Comparison of ENCODE assay signal across 18 cellular contexts in the genomic region with DNA sequence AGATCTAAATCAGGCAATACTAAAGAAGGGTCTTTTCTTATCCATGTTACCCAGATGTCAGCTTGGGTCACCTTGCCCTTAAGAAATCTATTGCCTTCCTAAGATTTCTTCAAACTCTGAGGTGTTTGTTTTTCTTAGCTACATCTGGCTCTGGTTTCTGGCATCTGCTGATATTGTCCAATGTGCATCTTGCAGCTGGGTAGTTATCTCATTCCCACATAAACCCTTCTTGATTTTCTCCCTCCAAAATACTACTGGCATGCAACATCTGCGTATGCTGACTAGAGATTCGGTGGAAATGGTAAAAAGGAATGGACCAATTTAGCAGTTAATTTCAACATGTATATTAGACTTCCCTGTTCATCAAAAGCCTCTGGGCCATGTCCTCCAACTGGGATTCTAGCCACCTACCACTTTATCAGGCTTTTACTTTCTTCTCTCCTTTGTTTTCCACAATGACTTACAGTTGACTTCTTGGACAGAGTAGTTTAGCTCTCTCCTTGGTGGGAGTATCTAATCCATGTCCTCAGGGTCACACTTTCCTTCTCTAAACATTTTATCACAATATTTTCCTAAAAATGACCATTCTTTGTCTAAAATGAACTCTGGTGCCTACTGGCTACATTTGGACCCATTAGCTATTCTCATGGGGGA.
"Had no signal": no experiment of that assay in that cellular context is flagged by ENCODE, and none has a peak within 500 bp of the region (broad histone marks: within the 10 kb centered on the region; RNA-seq: fewer than 3 reads in every experiment).

No MANE protein-coding gene starts in this region.

- H3K4me1 Mint-ChIP-seq: naive B cell; stimulated activated naive B cell treated with anti-CD40 and anti-IgM and Interleukin-4, amounts not matched to agents 10 μg/mL and 1 μg/mL and 100 μg/mL, for 72 hours; stimulated activated naive CD8-positive, alpha-beta T cell treated with anti-CD3 and anti-CD28 coated beads, Interleukin-15, amount 100 ng/mL, for 72 hours had no signal

- H2AFZ ChIP-seq: parathyroid adenoma had no signal

- H3K27me3 ChIP-seq: esophagus squamous epithelium, gastrocnemius medialis, sigmoid colon, testis, tibial nerve, upper lobe of right lung had no signal

- H3K4me1 ChIP-seq: esophagus squamous epithelium, gastrocnemius medialis, parathyroid adenoma, prostate gland, sigmoid colon, upper lobe of right lung had no signal

- H3K79me2 ChIP-seq: parathyroid adenoma had no signal

- DNase-seq: effector memory CD4-positive, alpha-beta T cell; esophagus squamous epithelium; gastrocnemius medialis; islet precursor cell; mesendoderm; naive B cell; nephron progenitor cell; sigmoid colon; stimulated activated CD4-positive, alpha-beta T cell treated with anti-CD3 and anti-CD28 coated beads, Interleukin-2, amount 100 ng/mL, for 24 hours; stimulated activated CD4-positive, alpha-beta T cell treated with anti-CD3 and anti-CD28 coated beads, Interleukin-4, amount 100 ng/mL, for 4 hours; stimulated activated naive B cell treated with anti-CD40 and anti-IgM and Interleukin-4, amounts not matched to agents 10 μg/mL and 1 μg/mL and 100 μg/mL, for 72 hours; stimulated activated naive CD8-positive, alpha-beta T cell treated with anti-CD3 and anti-CD28 coated beads, Interleukin-15, amount 100 ng/mL, for 72 hours; testis; upper lobe of right lung had no signal

- H3K27me3 Mint-ChIP-seq: naive B cell; stimulated activated naive B cell treated with anti-CD40 and anti-IgM and Interleukin-4, amounts not matched to agents 10 μg/mL and 1 μg/mL and 100 μg/mL, for 72 hours; stimulated activated naive CD8-positive, alpha-beta T cell treated with anti-CD3 and anti-CD28 coated beads, Interleukin-15, amount 100 ng/mL, for 72 hours had no signal

- H3K9ac ChIP-seq: parathyroid adenoma had no signal

- H3K9me3 Mint-ChIP-seq: nephron progenitor cell; stimulated activated naive B cell treated with anti-CD40 and anti-IgM and Interleukin-4, amounts not matched to agents 10 μg/mL and 1 μg/mL and 100 μg/mL, for 72 hours; stimulated activated naive CD8-positive, alpha-beta T cell treated with anti-CD3 and anti-CD28 coated beads, Interleukin-15, amount 100 ng/mL, for 72 hours had no signal

- H3K4me3 ChIP-seq: esophagus squamous epithelium, gastrocnemius medialis, prostate gland, sigmoid colon, skin epidermis, testis, tibial nerve, upper lobe of right lung had no signal

- H3K36me3 ChIP-seq: esophagus squamous epithelium, gastrocnemius medialis, prostate gland, sigmoid colon, tibial nerve, upper lobe of right lung had no signal

- H3K27ac ChIP-seq: esophagus squamous epithelium, gastrocnemius medialis, parathyroid adenoma, prostate gland, sigmoid colon, skin epidermis, testis, upper lobe of right lung had no signal

- H3K4me3 Mint-ChIP-seq: naive B cell; nephron progenitor cell; stimulated activated naive B cell treated with anti-CD40 and anti-IgM and Interleukin-4, amounts not matched to agents 10 μg/mL and 1 μg/mL and 100 μg/mL, for 72 hours; stimulated activated naive CD8-positive, alpha-beta T cell treated with anti-CD3 and anti-CD28 coated beads, Interleukin-15, amount 100 ng/mL, for 72 hours had no signal

- H3K9me3 ChIP-seq: esophagus squamous epithelium, gastrocnemius medialis, prostate gland, sigmoid colon, testis, tibial nerve, upper lobe of right lung had no signal

- ATAC-seq: stimulated activated naive B cell treated with anti-CD40 and anti-IgM and Interleukin-4, amounts not matched to agents 10 μg/mL and 1 μg/mL and 100 μg/mL, for 72 hours; stimulated activated naive CD8-positive, alpha-beta T cell treated with anti-CD3 and anti-CD28 coated beads, Interleukin-15, amount 100 ng/mL, for 72 hours; upper lobe of right lung had no signal

- H3K27ac Mint-ChIP-seq: nephron progenitor cell; stimulated activated naive B cell treated with anti-CD40 and anti-IgM and Interleukin-4, amounts not matched to agents 10 μg/mL and 1 μg/mL and 100 μg/mL, for 72 hours; stimulated activated naive CD8-positive, alpha-beta T cell treated with anti-CD3 and anti-CD28 coated beads, Interleukin-15, amount 100 ng/mL, for 72 hours had no signal

- H3K36me3 Mint-ChIP-seq: naive B cell; stimulated activated naive B cell treated with anti-CD40 and anti-IgM and Interleukin-4, amounts not matched to agents 10 μg/mL and 1 μg/mL and 100 μg/mL, for 72 hours had no signal
